Comparison of ENCODE assay signal across 9 cellular contexts in genomic region chr7:537911-538634, GRCh38. TPM values are rescaled to one million over a fixed set of nuclear protein-coding genes. Genes with fewer than 3 reads are reported as not detected.
DNase-seq lines count a peak whose midpoint lies in the region; ATAC-seq and TF ChIP-seq lines count a peak whose summit lies in the region.
"Had no signal": no experiment of that assay in that cellular context is flagged by ENCODE, and none has a peak within 500 bp of the region (broad histone marks: within the 10 kb centered on the region; RNA-seq: fewer than 3 reads in every experiment).

No MANE protein-coding gene starts in this region.

- H2BK5ac ChIP-seq in mesenchymal stem cell (ENCODE audit: low read depth, low read length, poor library complexity, severe bottlenecking) = peak overlapping the region; percentile 80

- DNase-seq in AG09319 (ENCODE audit: extremely low read depth, low read depth) (peak; percentile 82), NCI-H226 (peak; percentile 100), epidermal melanocyte (ENCODE audit: insufficient read length, low spot score) (peak; percentile 89), mesenchymal stem cell (peak; percentile 92), NCI-H187 (lab: John Stamatoyannopoulos, UW) (no peak)
- no peak for DNase-seq in activated CD4-positive, alpha-beta T cell treated with anti-CD3 and anti-CD28 coated beads, Interleukin-2, amount 50 U/mL, for 4 hours
- no peak for DNase-seq in activated naive CD4-positive, alpha-beta T cell treated with anti-CD3 and anti-CD28 coated beads, Interleukin-2, amount 10 ng/mL, durations not matched to agents 7 days and 5 days
- DNase-seq: activated CD4-positive, alpha-beta T cell treated with anti-CD3 and anti-CD28 coated beads for 36 hours had no signal

- H3K9ac ChIP-seq in mesenchymal stem cell (ENCODE audit: low read length) = no peak overlapping the region

- H3K9me3 Mint-ChIP-seq in activated naive CD4-positive, alpha-beta T cell treated with anti-CD3 and anti-CD28 coated beads, Interleukin-2, amount 10 ng/mL, durations not matched to agents 7 days and 5 days = no peaks in the 10 kb centered on the region
- no peaks in the 10 kb centered on the region for H3K9me3 Mint-ChIP-seq in activated T-helper 17 cell treated with anti-CD3 and anti-CD28 coated beads, Interleukin-2, amount 50 U/mL, for 72 hours

- no peak overlapping the region for H3K23ac ChIP-seq in mesenchymal stem cell (ENCODE audit: low read length in 2 of 2)

- no peak overlapping the region for H3K4me3 ChIP-seq in mesenchymal stem cell (ENCODE audit: insufficient read depth in 1 of 2, low read depth in 1 of 2, low read length in 2 of 2)

- no peak overlapping the region for H2AFZ ChIP-seq in mesenchymal stem cell (ENCODE audit: low read depth, low read length)

- peak overlapping the region; percentile 90 to 95 for H3K18ac ChIP-seq in mesenchymal stem cell (ENCODE audit: low read depth in 1 of 2, low read length in 2 of 2)

- peak overlapping the region; percentile 93 for H4K8ac ChIP-seq in mesenchymal stem cell (ENCODE audit: low read length)

- H3K4me3 Mint-ChIP-seq in activated naive CD4-positive, alpha-beta T cell treated with anti-CD3 and anti-CD28 coated beads, Interleukin-2, amount 10 ng/mL, durations not matched to agents 7 days and 5 days = no peak overlapping the region
- no peak overlapping the region for H3K4me3 Mint-ChIP-seq in activated T-helper 17 cell treated with anti-CD3 and anti-CD28 coated beads, Interleukin-2, amount 50 U/mL, for 72 hours
- H3K4me3 Mint-ChIP-seq: activated CD4-positive, alpha-beta T cell treated with anti-CD3 and anti-CD28 coated beads for 36 hours had no signal

- H4K91ac ChIP-seq in mesenchymal stem cell (ENCODE audit: low read length) = peak overlapping the region; percentile 94

- H2BK15ac ChIP-seq in mesenchymal stem cell (ENCODE audit: low read depth, poor library complexity, severe bottlenecking) = peak overlapping the region; percentile 91

- peaks cover 0 to 3% of the 10 kb centered on the region in 2 experiments for H3K36me3 ChIP-seq in mesenchymal stem cell (ENCODE audit: control insufficient read depth in 1 of 2, insufficient read depth in 2 of 2, low read depth in 1 of 2, low read length in 2 of 2)

- peaks cover 0 to 21% of the 10 kb centered on the region in 2 experiments for H3K27me3 ChIP-seq in mesenchymal stem cell (ENCODE audit: control insufficient read depth in 1 of 2, insufficient read depth in 1 of 2, low read length in 2 of 2)

- peak overlapping the region in 1 of 2 experiments; percentile 45 for H3K14ac ChIP-seq in mesenchymal stem cell (ENCODE audit: low read length in 2 of 2)

- peaks cover 45% of the 10 kb centered on the region for H3K4me1 ChIP-seq in mesenchymal stem cell (ENCODE audit: control insufficient read depth, insufficient read depth, low read depth, low read length)

- peak overlapping the region; percentile 95 for H2AK5ac ChIP-seq in mesenchymal stem cell (ENCODE audit: low read length, severe bottlenecking)

- CTCF ChIA-PET in activated naive CD4-positive, alpha-beta T cell treated with anti-CD3 and anti-CD28 coated beads, Interleukin-2, amount 10 ng/mL, durations not matched to agents 7 days and 5 days (lab: Charles Lee) = no interaction called here

- H3K4me1 Mint-ChIP-seq in activated naive CD4-positive, alpha-beta T cell treated with anti-CD3 and anti-CD28 coated beads, Interleukin-2, amount 10 ng/mL, durations not matched to agents 7 days and 5 days = peaks cover 5% of the 10 kb centered on the region
- H3K4me1 Mint-ChIP-seq in activated T-helper 17 cell treated with anti-CD3 and anti-CD28 coated beads, Interleukin-2, amount 50 U/mL, for 72 hours = peaks cover 11% of the 10 kb centered on the region

- H3K79me1 ChIP-seq in mesenchymal stem cell (replicated peaks; ENCODE audit: low read length, poor library complexity, severe bottlenecking) = no peaks in the 10 kb centered on the region

- H3K27ac Mint-ChIP-seq in activated naive CD4-positive, alpha-beta T cell treated with anti-CD3 and anti-CD28 coated beads, Interleukin-2, amount 10 ng/mL, durations not matched to agents 7 days and 5 days = no peak overlapping the region
- no peak overlapping the region for H3K27ac Mint-ChIP-seq in activated T-helper 17 cell treated with anti-CD3 and anti-CD28 coated beads, Interleukin-2, amount 50 U/mL, for 72 hours
- H3K27ac Mint-ChIP-seq: activated CD4-positive, alpha-beta T cell treated with anti-CD3 and anti-CD28 coated beads for 36 hours had no signal

- WGBS in mesenchymal stem cell = 21% methylated on average over 19 of the region's 21 CpGs

- peak overlapping the region; percentile 97 for H2BK120ac ChIP-seq in mesenchymal stem cell (ENCODE audit: low read depth, low read length)

- no peak for TF ChIP-seq CTCF in AG09319 (IDR thresholded peaks at IDR 0.05; ENCODE audit: low read depth, low read length)

- peak overlapping the region; percentile 52 for H3K4me2 ChIP-seq in mesenchymal stem cell (ENCODE audit: low read length, poor library complexity, severe bottlenecking)

- no peaks in the 10 kb centered on the region for H3K36me3 Mint-ChIP-seq in activated naive CD4-positive, alpha-beta T cell treated with anti-CD3 and anti-CD28 coated beads, Interleukin-2, amount 10 ng/mL, durations not matched to agents 7 days and 5 days
- no peaks in the 10 kb centered on the region for H3K36me3 Mint-ChIP-seq in activated T-helper 17 cell treated with anti-CD3 and anti-CD28 coated beads, Interleukin-2, amount 50 U/mL, for 72 hours (ENCODE audit: low read depth)

- H3K27me3 Mint-ChIP-seq in activated naive CD4-positive, alpha-beta T cell treated with anti-CD3 and anti-CD28 coated beads, Interleukin-2, amount 10 ng/mL, durations not matched to agents 7 days and 5 days = peaks cover 5% of the 10 kb centered on the region
- peaks cover 4% of the 10 kb centered on the region for H3K27me3 Mint-ChIP-seq in activated T-helper 17 cell treated with anti-CD3 and anti-CD28 coated beads, Interleukin-2, amount 50 U/mL, for 72 hours
- H3K27me3 Mint-ChIP-seq: activated CD4-positive, alpha-beta T cell treated with anti-CD3 and anti-CD28 coated beads for 36 hours had no signal

- peak overlapping the region; percentile 85 to 96 for H2BK12ac ChIP-seq in mesenchymal stem cell (ENCODE audit: low read length in 2 of 2)

- no peak for ATAC-seq in activated T-helper 17 cell treated with anti-CD3 and anti-CD28 coated beads, Interleukin-2, amount 50 U/mL, for 72 hours (replicated peaks)
- ATAC-seq: activated CD4-positive, alpha-beta T cell treated with anti-CD3 and anti-CD28 coated beads for 36 hours had no signal

- H3K9me3 ChIP-seq in mesenchymal stem cell (ENCODE audit: control insufficient read depth, low read length) = no peaks in the 10 kb centered on the region

- peak overlapping the region; percentile 86 to 94 for H3K4ac ChIP-seq in mesenchymal stem cell (ENCODE audit: low read depth in 1 of 2, low read length in 2 of 2)

- peak overlapping the region; percentile 68 for H3K27ac ChIP-seq in mesenchymal stem cell (ENCODE audit: low read length, poor library complexity, severe bottlenecking)

RNA-seq across cellular contexts. Expression of gene PDGFA, which starts 18.4 kb away (rescaled TPM):
- 23.5 TPM for polyA plus RNA-seq in mesenchymal stem cell (2013, experiment 1 of 2)
- 22.9 TPM for polyA plus RNA-seq in mesenchymal stem cell (2013, experiment 2 of 2)
- 10 to 100 TPM; 11.9 to 28.1 TPM for total RNA-seq in activated T-helper 17 cell treated with anti-CD3 and anti-CD28 coated beads, Interleukin-2, amount 50 U/mL, for 72 hours

Comparison
In these comparisons a context has a peak if more than half of its experiments do, and no peak if none do; other contexts are left out.
1. DNase-seq: peak in AG09319 (single experiment), NCI-H226 (single experiment), epidermal melanocyte (single experiment) and mesenchymal stem cell (single experiment); none in NCI-H187 (0 of 2), activated CD4-positive, alpha-beta T cell treated with anti-CD3 and anti-CD28 coated beads, Interleukin-2, amount 50 U/mL, for 4 hours (0 of 2) and activated naive CD4-positive, alpha-beta T cell treated with anti-CD3 and anti-CD28 coated beads, Interleukin-2, amount 10 ng/mL, durations not matched to agents 7 days and 5 days (single experiment).